ENCODE assay signal across 20 cellular contexts in the genomic region with DNA sequence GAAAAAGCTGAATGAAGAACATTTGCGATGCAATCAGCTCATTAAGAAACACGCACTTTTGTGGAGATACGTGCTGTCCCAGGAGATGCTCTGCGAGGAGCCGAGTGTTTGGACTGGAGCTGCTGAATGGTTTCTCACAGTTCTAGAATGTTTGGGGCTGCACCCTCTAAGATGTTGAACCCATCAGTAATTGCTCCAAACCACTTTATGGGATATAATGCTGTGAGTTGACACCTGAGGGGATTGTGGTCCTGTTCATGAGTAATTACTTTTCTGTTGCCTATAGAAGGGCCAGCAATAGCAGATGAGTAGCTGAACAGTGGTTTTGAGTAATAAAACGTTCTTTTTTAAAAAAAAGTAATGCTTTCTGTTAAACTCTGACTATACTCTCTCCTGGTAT.
A peak's percentile ranks its signal among the peaks of the same experiment; 100 is the strongest.
DNase-seq lines count a peak whose midpoint lies in the region; ATAC-seq, FAIRE-seq and TF ChIP-seq lines count a peak whose summit lies in the region.
"Had no signal": no experiment of that assay in that cellular context is flagged by ENCODE, and none has a peak within 500 bp of the region (broad histone marks: within the 10 kb centered on the region; RNA-seq: fewer than 3 reads in every experiment).

No MANE protein-coding gene starts in this region.

- no peak for FAIRE-seq in RCC 7860 (lab: Jason Lieb, UNC)
- FAIRE-seq: colon, HTR-8/SVneo, islet of Langerhans had no signal

- H3K4me3 ChIP-seq in CD4-positive, CD25-positive, alpha-beta regulatory T cell (ENCODE audit: low read depth, low read length): peak overlapping the region; percentile 65
- peak overlapping the region; percentile 25 for H3K4me3 ChIP-seq in CD8-positive, alpha-beta memory T cell (ENCODE audit: low read length)
- H3K4me3 ChIP-seq in effector memory CD4-positive, alpha-beta T cell (ENCODE audit: insufficient read depth, low read depth, low read length, poor library complexity, severe bottlenecking): no peak overlapping the region
- H3K4me3 ChIP-seq: SJCRH30 had no signal

- intact Hi-C loops in activated B cell treated with CpG ODN at 0.5 μM for 24 hours (cut with micrococcal nuclease): no loop called here

- H3K4me1 ChIP-seq in CD4-positive, CD25-positive, alpha-beta regulatory T cell (ENCODE audit: control insufficient read depth, insufficient read depth, low read length, poor library complexity, severe bottlenecking): peaks cover 88% of the 10 kb centered on the region
- peaks cover 98% of the 10 kb centered on the region for H3K4me1 ChIP-seq in CD8-positive, alpha-beta memory T cell (ENCODE audit: insufficient read depth, low read length)
- H3K4me1 ChIP-seq in effector memory CD4-positive, alpha-beta T cell (ENCODE audit: control insufficient read depth, insufficient read depth, low read length, poor library complexity, severe bottlenecking): peaks cover 81% of the 10 kb centered on the region
- H3K4me1 ChIP-seq: BE2C, SJCRH30 had no signal

- DNase-seq in CD4-positive, CD25-positive, alpha-beta regulatory T cell: no peak
- DNase-seq in CD8-positive, alpha-beta memory T cell: no peak
- DNase-seq in activated B cell treated with CpG ODN at 0.5 μM for 24 hours (no peak), CD1c-positive myeloid dendritic cell (ENCODE audit: extremely low spot score) (no peak), RCC 7860 (ENCODE audit: low spot score) (no peak)
- DNase-seq in effector memory CD4-positive, alpha-beta T cell: no peak
- no peak for DNase-seq in stimulated activated CD4-positive, alpha-beta T cell treated with anti-CD3 and anti-CD28 coated beads, Interleukin-4, amount 100 ng/mL, for 24 hours
- DNase-seq: activated effector memory CD4-positive, alpha-beta T cell treated with Interleukin-2 at 50 U/mL for 16 hours; BE2C; DMS 273 treated with DMSO at 0.1 percent for 48 hours; NCI-H1105; NCI-H526; posterior cingulate gyrus; SJCRH30; stimulated activated CD4-positive, alpha-beta T cell treated with anti-CD3 and anti-CD28 coated beads, Interleukin-4, amount 100 ng/mL, for 1 hour; T-helper 9 cell had no signal

- TF ChIP-seq CTCF in activated B cell treated with CpG ODN at 0.5 μM for 24 hours (IDR thresholded peaks at IDR 0.05): no peak

- no peak for ATAC-seq in CD4-positive, CD25-positive, alpha-beta regulatory T cell (ENCODE audit: low read depth in 2 of 2)
- ATAC-seq in activated B cell treated with CpG ODN at 0.5 μM for 24 hours (ENCODE audit: low read depth) (no peak), esophagus mucosa (no peak)

- H3K27me3 Mint-ChIP-seq in CD4-positive, CD25-positive, alpha-beta regulatory T cell: no peaks in the 10 kb centered on the region
- no peaks in the 10 kb centered on the region for H3K27me3 Mint-ChIP-seq in CD8-positive, alpha-beta memory T cell
- H3K27me3 Mint-ChIP-seq in activated B cell treated with CpG ODN at 0.5 μM for 24 hours: no peaks in the 10 kb centered on the region

- peaks cover 27 to 99% (median 85%) of the 10 kb centered on the region in 4 donors for H3K4me1 Mint-ChIP-seq in CD4-positive, CD25-positive, alpha-beta regulatory T cell
- peaks cover 94 to 100% (median 98%) of the 10 kb centered on the region in 3 donors for H3K4me1 Mint-ChIP-seq in CD8-positive, alpha-beta memory T cell
- H3K4me1 Mint-ChIP-seq in activated B cell treated with CpG ODN at 0.5 μM for 24 hours: peaks cover 93% of the 10 kb centered on the region

- H3K4me3 Mint-ChIP-seq in CD4-positive, CD25-positive, alpha-beta regulatory T cell: peak overlapping the region in 3 of 4 donors; percentile 62 to 78 (median 63)
- peak overlapping the region; percentile 25 to 86 (median 55) for H3K4me3 Mint-ChIP-seq in CD8-positive, alpha-beta memory T cell
- H3K4me3 Mint-ChIP-seq in activated B cell treated with CpG ODN at 0.5 μM for 24 hours: no peak overlapping the region

- peaks cover 0 to 3% of the 10 kb centered on the region in 2 experiments for H3K9me3 ChIP-seq in CD4-positive, CD25-positive, alpha-beta regulatory T cell (ENCODE audit: control insufficient read depth in 2 of 2, low read length in 2 of 2)
- no peaks in the 10 kb centered on the region for H3K9me3 ChIP-seq in CD8-positive, alpha-beta memory T cell (ENCODE audit: low read length)
- no peaks in the 10 kb centered on the region for H3K9me3 ChIP-seq in effector memory CD4-positive, alpha-beta T cell (ENCODE audit: control insufficient read depth, low read length)
- H3K9me3 ChIP-seq: BE2C had no signal

- peak overlapping the region; percentile 97 for H3K27ac ChIP-seq in CD4-positive, CD25-positive, alpha-beta regulatory T cell (ENCODE audit: insufficient read depth, low read length, poor library complexity, severe bottlenecking)
- H3K27ac ChIP-seq in CD8-positive, alpha-beta memory T cell (ENCODE audit: low read depth, low read length): peak overlapping the region; percentile 3
- H3K27ac ChIP-seq in effector memory CD4-positive, alpha-beta T cell (ENCODE audit: insufficient read depth, low read length, poor library complexity, severe bottlenecking): peak overlapping the region; percentile 65
- H3K27ac ChIP-seq: SJCRH30 had no signal

- POLR2A ChIA-PET in CD8-positive, alpha-beta memory T cell (lab: Charles Lee): interaction anchor here (0.5 to 12.0 kb wide), 14 partner anchors 21 to 162 kb away, joined by 3 to 136 read pairs (median 4); a partner anchor contains a TSS
- POLR2A ChIA-PET in activated B cell treated with CpG ODN at 0.5 μM for 24 hours (lab: Charles Lee): interaction anchor here (0.7 to 6.7 kb wide), 18 partner anchors 13 to 218 kb away, joined by 3 to 88 read pairs (median 4); a partner anchor contains a TSS

- H3K27me3 ChIP-seq in CD4-positive, CD25-positive, alpha-beta regulatory T cell (ENCODE audit: control insufficient read depth, insufficient read depth, low read length): no peaks in the 10 kb centered on the region
- H3K27me3 ChIP-seq in CD8-positive, alpha-beta memory T cell (ENCODE audit: insufficient read depth, low read length, poor library complexity, severe bottlenecking): no peaks in the 10 kb centered on the region
- no peaks in the 10 kb centered on the region for H3K27me3 ChIP-seq in effector memory CD4-positive, alpha-beta T cell (replicated peaks; ENCODE audit: control insufficient read depth, insufficient read depth, low read length, poor library complexity, severe bottlenecking)

- CTCF ChIA-PET in CD8-positive, alpha-beta memory T cell (lab: Charles Lee): interaction anchor here (0.6 to 40.0 kb wide), 22 partner anchors 9 to 165 kb away, joined by 3 to 815 read pairs (median 6); a partner anchor contains a TSS
- CTCF ChIA-PET in activated B cell treated with CpG ODN at 0.5 μM for 24 hours (lab: Charles Lee): interaction anchor here (0.7 to 9.9 kb wide), 26 partner anchors 13 to 275 kb away, joined by 3 to 104 read pairs (median 6); no protein-coding TSS in a partner anchor

- H3K36me3 Mint-ChIP-seq in CD4-positive, CD25-positive, alpha-beta regulatory T cell: peaks cover 62% of the 10 kb centered on the region
- H3K36me3 Mint-ChIP-seq in CD8-positive, alpha-beta memory T cell: peaks cover 15 to 82% (median 47%) of the 10 kb centered on the region in 3 donors
- peaks cover 92% of the 10 kb centered on the region for H3K36me3 Mint-ChIP-seq in activated B cell treated with CpG ODN at 0.5 μM for 24 hours (ENCODE audit: low read depth)

- peaks cover 57% of the 10 kb centered on the region for H3K36me3 ChIP-seq in CD4-positive, CD25-positive, alpha-beta regulatory T cell (ENCODE audit: control insufficient read depth, insufficient read depth, low read length)
- H3K36me3 ChIP-seq in CD8-positive, alpha-beta memory T cell (ENCODE audit: insufficient read depth, low read length): peaks cover 49% of the 10 kb centered on the region
- peaks cover 59% of the 10 kb centered on the region for H3K36me3 ChIP-seq in effector memory CD4-positive, alpha-beta T cell (ENCODE audit: control insufficient read depth, insufficient read depth, low read length)
- H3K36me3 ChIP-seq: BE2C, SJCRH30 had no signal

- peak overlapping the region in 2 of 3 donors; percentile 86 to 98 for H3K27ac Mint-ChIP-seq in CD4-positive, CD25-positive, alpha-beta regulatory T cell
- H3K27ac Mint-ChIP-seq in CD8-positive, alpha-beta memory T cell: peak overlapping the region in 7 of 8 donors; percentile 87 to 100 (median 93)
- H3K27ac Mint-ChIP-seq in activated B cell treated with CpG ODN at 0.5 μM for 24 hours: peak overlapping the region; percentile 74

- peaks cover 0 to under 1% (median 0%) of the 10 kb centered on the region in 7 donors for H3K9me3 Mint-ChIP-seq in CD4-positive, CD25-positive, alpha-beta regulatory T cell
- H3K9me3 Mint-ChIP-seq in CD8-positive, alpha-beta memory T cell: no peaks in the 10 kb centered on the region
- H3K9me3 Mint-ChIP-seq in activated B cell treated with CpG ODN at 0.5 μM for 24 hours: no peaks in the 10 kb centered on the region

Comparison
In these comparisons a context has a peak if more than half of its experiments do, and no peak if none do; other contexts are left out.
1. H3K27ac ChIP-seq: peak in every context shown above with its lines; median percentile 97 in CD4-positive, CD25-positive, alpha-beta regulatory T cell; 65 in effector memory CD4-positive, alpha-beta T cell; 3 in CD8-positive, alpha-beta memory T cell.